11 cellular contexts compared by ENCODE assay signal in the genomic region with DNA sequence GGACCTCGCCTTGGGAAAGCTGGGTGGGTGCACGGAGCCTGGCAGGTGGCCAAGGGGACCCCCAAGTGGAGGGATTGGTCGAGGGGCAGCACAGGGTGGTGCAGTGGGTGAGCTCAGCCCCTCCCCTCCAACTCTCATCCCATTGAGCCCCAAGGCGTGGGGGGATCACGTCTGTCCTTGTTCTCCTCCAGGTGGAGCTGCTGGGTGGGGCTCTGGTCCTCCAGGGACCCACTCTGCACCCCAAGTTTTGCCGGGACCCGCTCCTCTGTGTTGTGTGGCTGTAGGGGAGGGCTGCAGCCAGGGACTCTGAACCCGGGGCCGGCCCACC. TPM values are rescaled to one million over a fixed set of nuclear protein-coding genes. Genes with fewer than 3 reads are reported as not detected.
DNase-seq lines count a peak whose midpoint lies in the region; ATAC-seq and TF ChIP-seq lines count a peak whose summit lies in the region.
"Had no signal": no experiment of that assay in that cellular context is flagged by ENCODE, and none has a peak within 500 bp of the region (broad histone marks: within the 10 kb centered on the region; RNA-seq: fewer than 3 reads in every experiment).

No MANE protein-coding gene starts in this region.

- H3K9ac ChIP-seq in Loucy (ENCODE audit: low read depth, low read length, poor library complexity, severe bottlenecking) (peak overlapping the region; percentile 80), Karpas-422 (ENCODE audit: low read length) (no peak overlapping the region)

- ATAC-seq in activated CD8-positive, alpha-beta memory T cell treated with anti-CD3 and anti-CD28 coated beads, Interleukin-2, amount 10 ng/mL, durations not matched to agents 7 days and 5 days = no peak
- ATAC-seq in sciatic nerve = peak; percentile 1
- no peak for ATAC-seq in HG02588 (IDR thresholded peaks at IDR 0.05; ENCODE audit: unreplicated experiment)

- no peaks in the 10 kb centered on the region for H3K9me3 Mint-ChIP-seq in activated CD8-positive, alpha-beta memory T cell treated with anti-CD3 and anti-CD28 coated beads, Interleukin-2, amount 10 ng/mL, durations not matched to agents 7 days and 5 days (ENCODE audit: low read depth)

- no peak; the same call in 1 of the 2 replicates for TF ChIP-seq CTCF in Loucy (conservative IDR thresholded peaks at IDR 0.05; ENCODE audit: low read length)

- H3K4me1 ChIP-seq in Loucy (ENCODE audit: insufficient read depth, low read length, poor library complexity, severe bottlenecking) (peaks cover 33% of the 10 kb centered on the region), Karpas-422 (ENCODE audit: low read length) (peaks cover 21% of the 10 kb centered on the region)

- no peaks in the 10 kb centered on the region for H3K27me3 ChIP-seq in Loucy (ENCODE audit: insufficient read depth, low read length, poor library complexity, severe bottlenecking)
- H3K27me3 ChIP-seq in Karpas-422 (ENCODE audit: low read length) = no peaks in the 10 kb centered on the region
- H3K27me3 ChIP-seq: brain microvascular endothelial cell, upper lobe of left lung had no signal

- H3K4me3 ChIP-seq in Loucy (ENCODE audit: low read length, poor library complexity, severe bottlenecking) (peak overlapping the region; percentile 71), Karpas-422 (ENCODE audit: low read length) (no peak overlapping the region)

- intact Hi-C loops in sciatic nerve (cut with DNase I) = loop anchor here (5.0 kb wide), 1 partner anchor 88 kb away; the partner anchor contains the start of gene C8G

- H4K20me1 ChIP-seq in Loucy (ENCODE audit: insufficient read depth, low read length, poor library complexity, severe bottlenecking) (no peaks in the 10 kb centered on the region), Karpas-422 (ENCODE audit: insufficient read depth, low read depth, low read length) (no peaks in the 10 kb centered on the region)

- H3K36me3 ChIP-seq in Loucy (ENCODE audit: insufficient read depth, low read length) (no peaks in the 10 kb centered on the region), Karpas-422 (ENCODE audit: insufficient read depth, low read length) (no peaks in the 10 kb centered on the region)

- CTCF ChIA-PET in activated CD8-positive, alpha-beta memory T cell treated with anti-CD3 and anti-CD28 coated beads, Interleukin-2, amount 10 ng/mL, durations not matched to agents 7 days and 5 days (lab: Charles Lee) = interaction anchor here (0.7 to 11.9 kb wide), 52 partner anchors 9 to 349 kb away, joined by 3 to 234 read pairs (median 6); partner anchors contain the start of genes ABCA2, AJM1, C8G and CLIC3

- no peak overlapping the region for H2AFZ ChIP-seq in Loucy (ENCODE audit: low read length)
- no peak overlapping the region for H2AFZ ChIP-seq in Karpas-422 (ENCODE audit: low read length)

- H3F3A ChIP-seq in Loucy (ENCODE audit: low read depth) = peaks cover 8% of the 10 kb centered on the region; the same call in 1 of the 2 replicates

- H3K27me3 Mint-ChIP-seq in activated CD8-positive, alpha-beta memory T cell treated with anti-CD3 and anti-CD28 coated beads, Interleukin-2, amount 10 ng/mL, durations not matched to agents 7 days and 5 days = no peaks in the 10 kb centered on the region

- H3K9me2 ChIP-seq in Loucy (replicated peaks; ENCODE audit: low read depth, low read length) (no peaks in the 10 kb centered on the region), Karpas-422 (replicated peaks; ENCODE audit: insufficient read depth, low read length) (no peaks in the 10 kb centered on the region)

- H3K27ac Mint-ChIP-seq in activated CD8-positive, alpha-beta memory T cell treated with anti-CD3 and anti-CD28 coated beads, Interleukin-2, amount 10 ng/mL, durations not matched to agents 7 days and 5 days = peak overlapping the region; percentile 52

- H3K27ac ChIP-seq in Karpas-422 (ENCODE audit: low read length) = no peak overlapping the region
- H3K27ac ChIP-seq: brain microvascular endothelial cell had no signal

- H3K36me3 Mint-ChIP-seq in activated CD8-positive, alpha-beta memory T cell treated with anti-CD3 and anti-CD28 coated beads, Interleukin-2, amount 10 ng/mL, durations not matched to agents 7 days and 5 days = peaks cover 2% of the 10 kb centered on the region

- H3K4me2 ChIP-seq in Loucy (ENCODE audit: low read depth, low read length, poor library complexity, severe bottlenecking) (peak overlapping the region; percentile 95), Karpas-422 (ENCODE audit: low read depth, low read length, poor library complexity, severe bottlenecking) (no peak overlapping the region)

- no peak overlapping the region for H3K4me3 Mint-ChIP-seq in activated CD8-positive, alpha-beta memory T cell treated with anti-CD3 and anti-CD28 coated beads, Interleukin-2, amount 10 ng/mL, durations not matched to agents 7 days and 5 days

- peaks cover 34% of the 10 kb centered on the region for H3K4me1 Mint-ChIP-seq in activated CD8-positive, alpha-beta memory T cell treated with anti-CD3 and anti-CD28 coated beads, Interleukin-2, amount 10 ng/mL, durations not matched to agents 7 days and 5 days

- H3K9me3 ChIP-seq in Loucy (ENCODE audit: insufficient read depth, low read depth, low read length) = no peaks in the 10 kb centered on the region
- no peaks in the 10 kb centered on the region for H3K9me3 ChIP-seq in Karpas-422 (ENCODE audit: low read length)
- H3K9me3 ChIP-seq: upper lobe of left lung had no signal

- no peak for DNase-seq in activated CD8-positive, alpha-beta memory T cell treated with anti-CD3 and anti-CD28 coated beads, Interleukin-2, amount 10 ng/mL, durations not matched to agents 7 days and 5 days
- no peak for DNase-seq in activated CD8-positive, alpha-beta memory T cell treated with anti-CD3 and anti-CD28 coated beads, Interleukin-2, amount 50 U/mL, for 4 hours
- peak; percentile 62 for DNase-seq in ecto neural progenitor cell (ENCODE audit: low spot score)
- DNase-seq in sciatic nerve (ENCODE audit: low spot score) = no peak
- DNase-seq in Karpas-422 = no peak
- no peak for DNase-seq in SIG-M5 treated with dmso at 0.1 percent for 504 hours (lab: John Stamatoyannopoulos, UW; ENCODE audit: unreplicated experiment)

- H3K79me2 ChIP-seq in Loucy (ENCODE audit: insufficient read depth, low read length) (no peaks in the 10 kb centered on the region), Karpas-422 (ENCODE audit: low read length) (no peaks in the 10 kb centered on the region)

RNA-seq across cellular contexts. Expression of gene FUT7, which starts 3.6 kb away (rescaled TPM):
- total RNA-seq in activated CD8-positive, alpha-beta memory T cell treated with anti-CD3 and anti-CD28 coated beads, Interleukin-2, amount 10 ng/mL, durations not matched to agents 7 days and 5 days = 1 to 10 TPM in 1 of 2 experiments, under 1 TPM in 1; 0.68 to 2.8 TPM
- 0.18 TPM for total RNA-seq in sciatic nerve
- not detected in 2 replicates for total RNA-seq in Karpas-422 (2014; rRNA removed; shearing (Covaris generic); ENCODE audit: low replicate concordance)

RNA-seq across cellular contexts. Expression of gene ABCA2, which starts 7.4 kb away (rescaled TPM):
- total RNA-seq in activated CD8-positive, alpha-beta memory T cell treated with anti-CD3 and anti-CD28 coated beads, Interleukin-2, amount 10 ng/mL, durations not matched to agents 7 days and 5 days = 10 to 100 TPM; 30.0 to 73.6 TPM
- 298 TPM for total RNA-seq in sciatic nerve
- 2.4 and 6.4 TPM in 2 replicates for total RNA-seq in Karpas-422 (2014; rRNA removed; shearing (Covaris generic); ENCODE audit: low replicate concordance)

RNA-seq across cellular contexts. Expression of gene NPDC1, which starts 10.5 kb away (rescaled TPM):
- 10 to 100 TPM; 30.4 to 55.6 TPM for total RNA-seq in activated CD8-positive, alpha-beta memory T cell treated with anti-CD3 and anti-CD28 coated beads, Interleukin-2, amount 10 ng/mL, durations not matched to agents 7 days and 5 days
- total RNA-seq in sciatic nerve = 157 TPM
- total RNA-seq in Karpas-422 (2014; rRNA removed; shearing (Covaris generic); ENCODE audit: low replicate concordance) = not detected in 2 replicates

RNA-seq across cellular contexts. Expression of gene ENTPD2, which starts 18.4 kb away (rescaled TPM):
- total RNA-seq in activated CD8-positive, alpha-beta memory T cell treated with anti-CD3 and anti-CD28 coated beads, Interleukin-2, amount 10 ng/mL, durations not matched to agents 7 days and 5 days = not detected
- total RNA-seq in sciatic nerve = 24.3 TPM
- total RNA-seq in Karpas-422 (2014; rRNA removed; shearing (Covaris generic); ENCODE audit: low replicate concordance) = not detected in 2 replicates
- total RNA-seq: mesenteric fat pad had no signal

RNA-seq across cellular contexts. Expression of gene SAPCD2, which starts 34.9 kb away (rescaled TPM):
- total RNA-seq in activated CD8-positive, alpha-beta memory T cell treated with anti-CD3 and anti-CD28 coated beads, Interleukin-2, amount 10 ng/mL, durations not matched to agents 7 days and 5 days = 10 to 100 TPM; 31.9 to 40.1 TPM
- total RNA-seq in sciatic nerve = 0.36 TPM
- 18.6 and 53.2 TPM in 2 replicates for total RNA-seq in Karpas-422 (2014; rRNA removed; shearing (Covaris generic); ENCODE audit: low replicate concordance)

Comparison
In these comparisons a context has a peak if more than half of its experiments do, and no peak if none do; other contexts are left out.
1. RNA of gene NPDC1, which starts 10.5 kb away (total RNA-seq): 157 TPM in sciatic nerve (single experiment) and 30.4 to 55.6 TPM in activated CD8-positive, alpha-beta memory T cell treated with anti-CD3 and anti-CD28 coated beads, Interleukin-2, amount 10 ng/mL, durations not matched to agents 7 days and 5 days; not detected in Karpas-422; every median in the first group is over 10 times any median in the second.